1 cellular context compared by ENCODE assay signal in genomic region chr15:74505837-74506514, GRCh38.
TF ChIP-seq lines count a peak whose summit lies in the region.

No MANE protein-coding gene starts in this region.

TF ChIP-seq in IMR-90, 13 proteins besides CTCF, POLR2A, EP300 and RAD21 (continued from another document):
- TF ChIP-seq USF2 (IDR thresholded peaks at IDR 0.05; ENCODE audit: low read depth, low read length) = no peak
- TF ChIP-seq SMC3 (IDR thresholded peaks at IDR 0.05; ENCODE audit: low read depth, low read length) = no peak
- TF ChIP-seq ELK1 (IDR thresholded peaks at IDR 0.05; ENCODE audit: borderline replicate concordance, low read depth, low read length) = no peak
- no peak for TF ChIP-seq NFE2L2 (IDR thresholded peaks at IDR 0.05; ENCODE audit: low read depth, low read length)
- TF ChIP-seq CHD1 (IDR thresholded peaks at IDR 0.05; ENCODE audit: low read depth, low read length) = no peak
